ENCODE assay signal across 8 cellular contexts in genomic region chrX:50988649-50989048, GRCh38.
DNase-seq lines count a peak whose midpoint lies in the region; ATAC-seq and TF ChIP-seq lines count a peak whose summit lies in the region.

No MANE protein-coding gene starts in this region.

- no peaks in the 10 kb centered on the region for H3K4me1 ChIP-seq in heart left ventricle

- WGBS in heart left ventricle, 4 donors: 36 to 49% (median 42%) methylated on average over 2 of the region's 2 CpGs

- no peaks in the 10 kb centered on the region for H3K36me3 ChIP-seq in heart left ventricle

- no peaks in the 10 kb centered on the region for H3K9me3 ChIP-seq in heart left ventricle

- peak in 2 of 4 donors; percentile 51 to 59 for ATAC-seq in heart left ventricle
- no peak for ATAC-seq in HG03342 (IDR thresholded peaks at IDR 0.05; ENCODE audit: unreplicated experiment)
- ATAC-seq in HG03565 (IDR thresholded peaks at IDR 0.05; ENCODE audit: unreplicated experiment): no peak

- no peak overlapping the region for H3K27ac ChIP-seq in heart left ventricle

- TF ChIP-seq POLR2A in heart left ventricle (IDR thresholded peaks at IDR 0.05): no peak
- no peak for TF ChIP-seq POLR2A in NB4 (IDR thresholded peaks at IDR 0.05; ENCODE audit: extremely low read depth, insufficient read length)

- DNase-seq in heart left ventricle (peak in 1 of 5 donors; percentile 23), cardiac septum (ENCODE audit: low spot score) (no peak), NB4 (ENCODE audit: low read depth) (peak; percentile 27), cerebellar cortex (ENCODE audit: low spot score) (peak; percentile 38), middle frontal gyrus (ENCODE audit: extremely low spot score, low spot score) (peak; percentile 16)
- no peak for DNase-seq in effector CD4-positive, alpha-beta T cell

- no peak overlapping the region for H3K4me3 ChIP-seq in heart left ventricle
- H3K4me3 ChIP-seq in NB4 (ENCODE audit: low read depth, low read length): no peak overlapping the region

- intact Hi-C loops in heart left ventricle (cut with DNase I) (loop anchor here (2.0 to 10.0 kb wide), 6 partner anchors 84 to 296 kb away; no protein-coding TSS in a partner anchor), cardiac septum (cut with DNase I) (loop anchor here (2.0 kb wide), 2 partner anchors 240 to 298 kb away; no protein-coding TSS in a partner anchor)

- TF ChIP-seq CTCF in heart left ventricle (IDR thresholded peaks at IDR 0.05) (peak; percentile 27 to 64 (median 52)), NB4 (IDR thresholded peaks at IDR 0.05; ENCODE audit: low read depth, low read length) (peak; percentile 48)

- H3K27me3 ChIP-seq in heart left ventricle: peaks cover 0 to 41% (median 0%) of the 10 kb centered on the region in 9 donors

Comparison
In these comparisons a context has a peak if more than half of its experiments do, and no peak if none do; other contexts are left out.
1. DNase-seq: peak in NB4 (single experiment), cerebellar cortex (single experiment) and middle frontal gyrus (single experiment); none in cardiac septum (single experiment) and effector CD4-positive, alpha-beta T cell (single experiment).